In the genomic region with DNA sequence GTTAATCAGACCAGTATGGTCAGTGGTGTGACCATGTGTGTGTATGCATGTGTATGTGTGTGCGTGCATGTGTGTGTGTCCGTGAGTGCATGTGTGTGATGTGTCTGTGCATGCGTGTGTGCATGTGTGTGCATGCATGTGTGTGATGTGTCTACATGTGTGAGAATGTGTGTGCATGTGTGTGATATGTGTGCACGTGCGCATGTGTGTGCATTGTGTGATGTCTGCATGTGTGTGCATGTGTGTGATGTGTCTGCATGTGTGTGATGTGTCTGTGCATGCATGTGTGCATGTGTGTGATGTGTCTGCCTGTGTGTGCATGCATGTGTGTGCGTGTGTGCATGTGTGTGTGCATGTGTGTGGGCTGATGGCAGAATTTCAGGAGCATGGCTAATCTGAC, we compare ENCODE assay signal across 2 cellular contexts.
TF ChIP-seq lines count a peak whose summit lies in the region.

No MANE protein-coding gene starts in this region.

TF ChIP-seq in GM12891, 5 proteins besides CTCF, POLR2A, EP300 and RAD21:
- no peak for TF ChIP-seq POLR2AphosphoS5 (IDR thresholded peaks at IDR 0.05; ENCODE audit: low read depth, low read length)
- no peak for TF ChIP-seq SPI1 (IDR thresholded peaks at IDR 0.05; ENCODE audit: low read depth, low read length)
- no peak for TF ChIP-seq PAX5 (IDR thresholded peaks at IDR 0.05; ENCODE audit: insufficient read depth, low read length, severe bottlenecking)
- no peak for TF ChIP-seq POU2F2 (IDR thresholded peaks at IDR 0.05; ENCODE audit: low read depth, low read length)
- no peak for TF ChIP-seq TAF1 (IDR thresholded peaks at IDR 0.05; ENCODE audit: low read depth, low read length)

TF ChIP-seq in H1, 55 proteins besides CTCF, POLR2A, EP300 and RAD21:
- no peak for TF ChIP-seq TAF1 (IDR thresholded peaks at IDR 0.05; ENCODE audit: low read depth, low read length)
- no peak for TF ChIP-seq SIRT6 (IDR thresholded peaks at IDR 0.05; ENCODE audit: low read length)
- no peak for TF ChIP-seq SIN3A (conservative IDR thresholded peaks at IDR 0.05 in 1 of 2, IDR thresholded peaks at IDR 0.05 in 1 of 2; ENCODE audit: low read depth in 1 of 2, low read length in 2 of 2)
- TF ChIP-seq, protein P1, sequence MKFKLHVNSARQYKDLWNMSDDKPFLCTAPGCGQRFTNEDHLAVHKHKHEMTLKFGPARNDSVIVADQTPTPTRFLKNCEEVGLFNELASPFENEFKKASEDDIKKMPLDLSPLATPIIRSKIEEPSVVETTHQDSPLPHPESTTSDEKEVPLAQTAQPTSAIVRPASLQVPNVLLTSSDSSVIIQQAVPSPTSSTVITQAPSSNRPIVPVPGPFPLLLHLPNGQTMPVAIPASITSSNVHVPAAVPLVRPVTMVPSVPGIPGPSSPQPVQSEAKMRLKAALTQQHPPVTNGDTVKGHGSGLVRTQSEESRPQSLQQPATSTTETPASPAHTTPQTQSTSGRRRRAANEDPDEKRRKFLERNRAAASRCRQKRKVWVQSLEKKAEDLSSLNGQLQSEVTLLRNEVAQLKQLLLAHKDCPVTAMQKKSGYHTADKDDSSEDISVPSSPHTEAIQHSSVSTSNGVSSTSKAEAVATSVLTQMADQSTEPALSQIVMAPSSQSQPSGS (IDR thresholded peaks at IDR 0.05; ENCODE audit: low read length): no peak
- no peak for TF ChIP-seq TEAD4 (IDR thresholded peaks at IDR 0.05; ENCODE audit: low read depth, low read length)
- no peak for TF ChIP-seq MAFK (IDR thresholded peaks at IDR 0.05; ENCODE audit: low read depth, low read length)
